Comparison of ENCODE assay signal across 23 cellular contexts in genomic region chr3:57863380-57863779, GRCh38.
"Had no signal": no experiment of that assay in that cellular context is flagged by ENCODE, and none has a peak within 500 bp of the region (broad histone marks: within the 10 kb centered on the region; RNA-seq: fewer than 3 reads in every experiment).

No MANE protein-coding gene starts in this region.

- H3K4me3 ChIP-seq: K562, SJCRH30 had no signal

- DNase-seq: Kasumi-1; MM.1S; NCI-H1092 treated with DMSO at 0.1 percent for 48 hours; NCI-H1436 treated with DMSO at 0.1 percent for 48 hours; NCI-H1694; NCI-H1930; NCI-H2081; NCI-H2107; NCI-H2227 treated with DMSO at 0.1 percent for 48 hours; NCI-H524; NCI-H526 treated with DMSO at 0.1 percent for 48 hours; NCI-H748 treated with DMSO at 0.1 percent for 48 hours; NK-92 treated with Interleukin-12 subunit alpha and Interleukin-12 subunit beta, amount 100 ng/mL, for 24 hours; PC-3; SHP77 treated with DMSO at 0.1 percent for 48 hours; SJCRH30 had no signal

- H3K4me3 Mint-ChIP-seq: IgD-negative memory B cell had no signal

- H3K4me1 ChIP-seq: SJCRH30 had no signal

- H3K9me3 Mint-ChIP-seq: IgD-negative memory B cell had no signal

- H3K9me3 ChIP-seq: SJCRH30 had no signal

- H3K27me3 ChIP-seq: SJCRH30 had no signal

- H3K9ac ChIP-seq: KMS-11 had no signal

- H3K4me1 Mint-ChIP-seq: IgD-negative memory B cell had no signal

- H3K27me3 Mint-ChIP-seq: IgD-negative memory B cell had no signal

- ATAC-seq: K562, Panc1, PC-3, SK-N-SH treated with all-trans-retinoic acid at 6 μM for 48 hours had no signal

- H3K27ac ChIP-seq: HL-60, KMS-11, RWPE1, SJCRH30 had no signal
